8 cellular contexts compared by ENCODE assay signal in the genomic region with DNA sequence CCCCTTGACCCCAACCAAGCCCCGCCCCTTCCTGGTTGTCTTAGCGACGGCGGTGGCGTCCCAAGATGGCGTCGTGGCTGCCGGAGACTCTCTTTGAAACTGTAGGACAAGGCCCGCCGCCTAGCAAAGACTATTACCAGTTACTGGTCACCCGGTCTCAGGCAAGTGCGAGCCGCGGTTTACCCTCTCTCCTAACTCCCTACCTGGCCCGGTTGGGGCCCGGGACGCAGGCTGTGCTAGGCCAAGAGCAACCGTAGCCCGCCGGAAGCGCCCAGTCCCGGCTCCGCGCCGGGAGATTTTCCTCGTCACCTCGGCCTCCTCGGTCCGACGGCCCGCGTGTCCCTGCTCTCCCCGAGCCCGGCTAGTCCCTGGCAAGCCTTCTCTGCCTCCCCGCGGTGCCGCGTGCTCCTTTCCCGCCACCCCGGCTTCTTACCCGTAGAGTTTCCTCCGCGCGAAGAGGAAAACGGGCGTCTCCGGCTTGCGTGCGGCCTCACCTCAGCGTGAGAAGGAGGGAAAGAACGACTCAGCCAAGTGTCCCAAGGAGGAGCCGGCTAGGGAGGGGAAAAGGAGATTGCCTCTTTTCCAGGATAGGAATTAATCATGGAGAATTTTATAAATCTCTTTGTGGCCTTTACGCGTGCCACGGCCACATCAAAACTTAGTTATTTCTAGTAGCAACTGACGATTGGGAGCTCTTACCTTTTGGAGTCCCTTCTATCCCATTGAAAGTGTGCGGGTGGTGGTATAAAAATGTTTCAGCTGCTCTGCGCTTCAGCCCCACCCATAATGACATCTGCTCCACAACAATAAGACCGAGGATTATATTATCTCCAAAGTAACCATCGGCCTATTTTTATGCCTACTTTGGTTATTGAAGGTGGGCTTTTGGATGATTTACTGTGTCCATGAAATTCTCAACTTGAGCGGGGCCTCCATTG. TPM values are rescaled to one million over a fixed set of nuclear protein-coding genes. Genes with fewer than 3 reads are reported as not detected.
DNase-seq lines count a peak whose midpoint lies in the region; ATAC-seq and TF ChIP-seq lines count a peak whose summit lies in the region.

A gene with protein sequence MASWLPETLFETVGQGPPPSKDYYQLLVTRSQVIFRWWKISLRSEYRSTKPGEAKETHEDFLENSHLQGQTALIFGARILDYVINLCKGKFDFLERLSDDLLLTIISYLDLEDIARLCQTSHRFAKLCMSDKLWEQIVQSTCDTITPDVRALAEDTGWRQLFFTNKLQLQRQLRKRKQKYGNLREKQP (plus strand): TSS at position 55 of the 938 bp plus-strand sequence. CDS start 11 bp downstream, at position 66.

- peak within 1 kb of the TSS; percentile 93 for H3K27ac ChIP-seq in 22Rv1
- H3K27ac ChIP-seq in VCaP, result peak within 1 kb of the TSS; percentile 91
- peak within 1 kb of the TSS; percentile 95 for H3K27ac ChIP-seq in cingulate gyrus (ENCODE audit: low read depth, low read length)

- ATAC-seq in GM18508 (IDR thresholded peaks at IDR 0.05; ENCODE audit: insufficient read depth, unreplicated experiment) (peak; percentile 55), HG02981 (IDR thresholded peaks at IDR 0.05; ENCODE audit: unreplicated experiment) (peak; percentile 66)

- TF ChIP-seq CTCF in 22Rv1 (IDR thresholded peaks at IDR 0.05), result no peak
- TF ChIP-seq CTCF in VCaP (conservative IDR thresholded peaks at IDR 0.05), result no peak
- no peak for TF ChIP-seq CTCF in lower leg skin (IDR thresholded peaks at IDR 0.05)

- intact Hi-C loops in lower leg skin (cut with DNase I; ENCODE audit: low total_unique reads), result no loop called here

- peak within 1 kb of the TSS; percentile 79 for H3K4me3 ChIP-seq in lower leg skin (ENCODE audit: low read depth, poor library complexity, severe bottlenecking)

- WGBS in lower leg skin, 2 donors, result 0 to 1% methylated on average over 54 to 58 of the region's 61 CpGs

- TF ChIP-seq POLR2A in lower leg skin (IDR thresholded peaks at IDR 0.05), result no peak

- DNase-seq in NCI-H2171 (lab: John Stamatoyannopoulos, UW) (peak; percentile 65), lower leg skin (ENCODE audit: low spot score in 2 of 2) (peak in 1 of 2 donors; percentile 88)
- DNase-seq in stimulated activated CD4-positive, alpha-beta T cell treated with anti-CD3 and anti-CD28 coated beads, TNF-alpha, amount 100 ng/mL, for 24 hours (ENCODE audit: low read depth in 3 of 3), result peak; percentile 76 to 87 (median 81)

RNA-seq across cellular contexts. Expression of the gene that starts here (rescaled TPM):
- total RNA-seq in lower leg skin, result 1 to 10 TPM; 3.4 to 6.8 (median 5.4) TPM
